In genomic region chr16:9850716-9851115, GRCh38 we compare ENCODE assay signal across 16 cellular contexts.
DNase-seq lines count a peak whose midpoint lies in the region; ATAC-seq and TF ChIP-seq lines count a peak whose summit lies in the region.
"Had no signal": no experiment of that assay in that cellular context is flagged by ENCODE, and none has a peak within 500 bp of the region (broad histone marks: within the 10 kb centered on the region; RNA-seq: fewer than 3 reads in every experiment).

No MANE protein-coding gene starts in this region.

- ATAC-seq in GM19023 (IDR thresholded peaks at IDR 0.05; ENCODE audit: unreplicated experiment) = no peak
- ATAC-seq: CD8-positive, alpha-beta T cell had no signal

- peak; percentile 50 for DNase-seq in cerebellar cortex (ENCODE audit: low spot score)
- peak; percentile 75 for DNase-seq in esophagus muscularis mucosa (ENCODE audit: extremely low spot score)
- no peak for DNase-seq in AG20443 (ENCODE audit: low spot score)
- DNase-seq in HEK293T (ENCODE audit: extremely low spot score) = no peak
- DNase-seq: Caco-2; CD4-positive, CD25-positive, alpha-beta regulatory T cell; CD8-positive, alpha-beta T cell; DMS79; EL; GF-D8; GOT3 had no signal

- no peak overlapping the region for H2AFZ ChIP-seq in neural cell (ENCODE audit: low read depth, low read length)

- CTCF ChIA-PET in HEK293T (lab: Yijun Ruan, JAX) = no interaction called here

- H3K27ac ChIP-seq in esophagus muscularis mucosa (replicated peaks in 1 of 4) = no peak overlapping the region
- no peak overlapping the region for H3K27ac ChIP-seq in neural cell (ENCODE audit: low read length)
- H3K27ac ChIP-seq: BLaER1, C4-2B had no signal

- H3K4me3 ChIP-seq in esophagus muscularis mucosa (no peak overlapping the region), neural cell (ENCODE audit: low read length) (peak overlapping the region; percentile 2)
- H3K4me3 ChIP-seq: BLaER1, HAP-1 had no signal

- H3K4me1 ChIP-seq in esophagus muscularis mucosa = peaks cover 3 to 8% (median 7%) of the 10 kb centered on the region in 4 donors
- H3K4me1 ChIP-seq: BLaER1, Caco-2, HAP-1 had no signal

- no peaks in the 10 kb centered on the region for H3K79me2 ChIP-seq in neural cell (replicated peaks; ENCODE audit: insufficient read depth, low read length)

- H3K9ac ChIP-seq in neural cell (ENCODE audit: low read length) = no peak overlapping the region
- H3K9ac ChIP-seq: BLaER1 had no signal

- TF ChIP-seq EP300 in esophagus muscularis mucosa (IDR thresholded peaks at IDR 0.05) (no peak), neural cell (conservative IDR thresholded peaks at IDR 0.05; ENCODE audit: poor library complexity, severe bottlenecking) (peak; percentile 48)

- H3K4me2 ChIP-seq in neural cell (ENCODE audit: low read length) = no peak overlapping the region
- H3K4me2 ChIP-seq: BLaER1 had no signal

- H4K20me1 ChIP-seq in neural cell (ENCODE audit: insufficient read depth) = no peaks in the 10 kb centered on the region
- H4K20me1 ChIP-seq: BLaER1 had no signal

- H3K9me2 ChIP-seq in neural cell (ENCODE audit: insufficient read depth, low read length) = no peaks in the 10 kb centered on the region

- no peak for TF ChIP-seq POLR2A in esophagus muscularis mucosa (IDR thresholded peaks at IDR 0.05; ENCODE audit: low read depth)

- no peak for TF ChIP-seq RAD21 in neural cell (conservative IDR thresholded peaks at IDR 0.05)

- TF ChIP-seq CTCF in esophagus muscularis mucosa (IDR thresholded peaks at IDR 0.05) (no peak), neural cell (IDR thresholded peaks at IDR 0.05; ENCODE audit: poor library complexity, severe bottlenecking) (no peak)

- POLR2A ChIA-PET in HEK293T (lab: Yijun Ruan, JAX) = no interaction called here

- H3K9me3 ChIP-seq in esophagus muscularis mucosa = no peaks in the 10 kb centered on the region
- no peaks in the 10 kb centered on the region for H3K9me3 ChIP-seq in neural cell (ENCODE audit: low read length)
- H3K9me3 ChIP-seq: BLaER1, Caco-2, HAP-1 had no signal

- H3F3A ChIP-seq in neural cell (ENCODE audit: insufficient read depth, low read length, poor library complexity, severe bottlenecking) = no peaks in the 10 kb centered on the region

- H3K27me3 ChIP-seq in esophagus muscularis mucosa = no peaks in the 10 kb centered on the region
- H3K27me3 ChIP-seq in neural cell (ENCODE audit: insufficient read depth, low read depth, low read length) = no peaks in the 10 kb centered on the region
- H3K27me3 ChIP-seq: BLaER1 had no signal

- H3K36me3 ChIP-seq in esophagus muscularis mucosa (no peaks in the 10 kb centered on the region), neural cell (ENCODE audit: insufficient read depth, low read length) (no peaks in the 10 kb centered on the region)
- H3K36me3 ChIP-seq: BLaER1, HAP-1 had no signal

- intact Hi-C loops in esophagus muscularis mucosa (cut with DNase I) = no loop called here

- 59% methylated on average over 12 of the region's 12 CpGs for WGBS in esophagus muscularis mucosa

TF ChIP-seq in neural cell, 6 proteins besides CTCF, POLR2A, EP300 and RAD21:
- TF ChIP-seq POLR2AphosphoS5 (IDR thresholded peaks at IDR 0.05) (peak; percentile 48), EZH2 (IDR thresholded peaks at IDR 0.05; ENCODE audit: borderline replicate concordance, insufficient read depth, low read length, poor library complexity, severe bottlenecking) (no peak)

TF ChIP-seq in HEK293T, 16 proteins besides CTCF, POLR2A, EP300 and RAD21:
- TF ChIP-seq ELF4 (IDR thresholded peaks at IDR 0.05) (no peak), SUZ12 (IDR thresholded peaks at IDR 0.05) (no peak), FOXK2 (IDR thresholded peaks at IDR 0.05) (no peak), TARDBP (IDR thresholded peaks at IDR 0.05) (no peak), L3MBTL2 (conservative IDR thresholded peaks at IDR 0.05) (no peak), LEF1 (IDR thresholded peaks at IDR 0.05; ENCODE audit: borderline replicate concordance) (no peak), NFRKB (IDR thresholded peaks at IDR 0.05) (no peak), ARNT (IDR thresholded peaks at IDR 0.05) (no peak), FOXA1 (IDR thresholded peaks at IDR 0.05) (no peak), FOXM1 (IDR thresholded peaks at IDR 0.05; ENCODE audit: borderline replicate concordance) (no peak), BHLHE40 (IDR thresholded peaks at IDR 0.05; ENCODE audit: borderline replicate concordance) (no peak), HDGF (IDR thresholded peaks at IDR 0.05; ENCODE audit: borderline replicate concordance) (no peak), PKNOX1 (IDR thresholded peaks at IDR 0.05) (no peak), CTBP1 (IDR thresholded peaks at IDR 0.05; ENCODE audit: borderline replicate concordance) (no peak), ZNF384 (IDR thresholded peaks at IDR 0.05) (no peak), SP1 (IDR thresholded peaks at IDR 0.05) (no peak)

Comparison
In these comparisons a context has a peak if more than half of its experiments do, and no peak if none do; other contexts are left out.
1. DNase-seq: peak in cerebellar cortex (single experiment) and esophagus muscularis mucosa (single experiment); none in AG20443 (single experiment) and HEK293T (single experiment).